In the genomic region with DNA sequence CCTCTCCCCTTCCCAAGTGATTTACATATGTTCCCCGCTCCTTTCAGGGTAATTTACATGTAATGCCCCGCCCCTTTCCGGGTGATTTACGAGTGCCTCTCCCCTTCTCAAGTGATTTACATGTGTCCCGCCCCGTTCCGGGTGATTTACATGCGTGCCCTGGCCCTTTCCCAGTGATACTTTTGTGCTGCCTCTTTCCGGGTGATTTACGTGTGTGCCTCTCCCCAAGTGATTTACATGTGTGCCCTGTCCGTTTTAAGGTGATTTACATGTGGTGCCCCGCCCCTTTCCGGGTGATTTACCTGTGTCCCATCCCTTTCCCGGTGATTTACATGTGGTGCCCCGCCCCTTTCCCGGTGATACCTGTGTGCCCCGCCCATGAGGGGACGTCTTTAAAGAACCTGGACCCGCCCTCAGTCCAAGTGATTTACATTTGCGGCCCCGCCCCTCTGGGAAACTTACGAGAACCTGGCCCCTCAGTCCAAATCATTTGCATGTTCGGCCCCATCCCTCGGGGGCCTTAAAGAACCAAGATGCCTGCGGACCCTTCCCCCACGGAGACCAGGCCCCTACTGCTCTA, we compare ENCODE assay signal across 8 cellular contexts. TPM values are rescaled to one million over a fixed set of nuclear protein-coding genes. Genes with fewer than 3 reads are reported as not detected.
DNase-seq lines count a peak whose midpoint lies in the region; ATAC-seq, FAIRE-seq and TF ChIP-seq lines count a peak whose summit lies in the region.

No MANE protein-coding gene starts in this region.

- peaks cover 10% of the 10 kb centered on the region for H3K79me2 ChIP-seq in HepG2 (ENCODE audit: insufficient read depth, low read length)

- CTCF ChIA-PET in HepG2 (lab: Yijun Ruan, JAX; ENCODE audit: low intra/inter-chr PET ratio, low total read pairs) = no interaction called here

- no peak for TF ChIP-seq POLR2A in HepG2 (IDR thresholded peaks at IDR 0.05; ENCODE audit: insufficient read depth in 1 of 2, low read depth in 2 of 2, low read length in 2 of 2)

- H3K27ac ChIP-seq in HepG2 (ENCODE audit: extremely low read length, insufficient read depth, low read length) = peak overlapping the region; percentile 96

- intact Hi-C loops in HepG2 (cut with micrococcal nuclease; ENCODE audit: unreplicated experiment) = no loop called here

- no peaks in the 10 kb centered on the region for H3K9me3 ChIP-seq in HepG2 (ENCODE audit: low read length)

- 2% methylated on average over 21 of the region's 26 CpGs for WGBS in HepG2 (ENCODE audit: low lambda C conversion rate)

- POLR2A ChIA-PET in HepG2 (lab: Yijun Ruan, JAX) = interaction anchor here (0.9 to 3.5 kb wide), 9 partner anchors 9 to 327 kb away, joined by 3 to 67 read pairs (median 10); a partner anchor contains a TSS

- peak overlapping the region; percentile 80 for H3K9ac ChIP-seq in HepG2 (ENCODE audit: insufficient read depth, low read depth, low read length)

- no peak overlapping the region for H2AFZ ChIP-seq in HepG2 (ENCODE audit: low read length)

- ATAC-seq in GM19043 (IDR thresholded peaks at IDR 0.05; ENCODE audit: low read depth, unreplicated experiment) = peak; percentile 32
- ATAC-seq in HG03280 (IDR thresholded peaks at IDR 0.05; ENCODE audit: unreplicated experiment) = peak; percentile 47
- peak; percentile 66 for ATAC-seq in HepG2

- no peak for TF ChIP-seq RAD21 in HepG2 (CRISPR knock-in tag; IDR thresholded peaks at IDR 0.05)

- no peaks in the 10 kb centered on the region for H3K27me3 ChIP-seq in HepG2 (ENCODE audit: control insufficient read depth in 1 of 2, insufficient read depth in 2 of 2, low read length in 2 of 2)

- peaks cover 21% of the 10 kb centered on the region for H3K4me1 ChIP-seq in HepG2 (ENCODE audit: insufficient read depth, low read length)

- no TSS peak for BruUV-seq in HepG2 (replicated peaks; lab: Mats Ljungman, UMichigan)

- FAIRE-seq in HepG2 (lab: Jason Lieb, UNC) = no peak

- TF ChIP-seq CTCF in HepG2 (CRISPR knock-in tag; IDR thresholded peaks at IDR 0.05) = no peak

- peak overlapping the region; percentile 72 to 80 (median 77) for H3K4me3 ChIP-seq in HepG2 (replicated peaks in 1 of 3; ENCODE audit: insufficient read depth in 1 of 3, low read depth in 2 of 3, low read length in 3 of 3)

- peaks cover 7 to 16% of the 10 kb centered on the region in 2 experiments; a peak in 3 of 5 replicates for H3K36me3 ChIP-seq in HepG2 (replicated peaks in 1 of 2; ENCODE audit: control insufficient read depth in 1 of 2, insufficient read depth in 2 of 2, low read length in 2 of 2)

- peak overlapping the region; percentile 94 for H3K4me2 ChIP-seq in HepG2 (ENCODE audit: low read depth, low read length)

- peak; percentile 39 for DNase-seq in AG20443 (ENCODE audit: low spot score)
- DNase-seq in NCI-H510A treated with DMSO at 0.1 percent for 48 hours (lab: John Stamatoyannopoulos, UW) = peak; percentile 47
- DNase-seq in activated CD4-positive, alpha-beta T cell treated with anti-CD3 and anti-CD28 coated beads, Interleukin-2, amount 50 U/mL, for 1 hour = peak; percentile 78
- peak; percentile 26 for DNase-seq in dedifferentiated amniotic fluid mesenchymal stem cell (ENCODE audit: extremely low spot score)
- peak; percentile 96 for DNase-seq in HepG2 (ENCODE audit: low spot score)
- peak; percentile 64 to 68 (median 67) for DNase-seq in stimulated activated CD4-positive, alpha-beta T cell treated with anti-CD3 and anti-CD28 coated beads, TNF-alpha, amount 100 ng/mL, for 4 hours (ENCODE audit: low read depth in 3 of 3)

- in situ Hi-C loops in HepG2 (cut with HindIII; ENCODE audit: extremely low pct_ligation_motif_present, low pct_unique_long_range_greater_than_20kb) = no loop called here

- H4K20me1 ChIP-seq in HepG2 (ENCODE audit: insufficient read depth, low read length) = peaks cover under 1% of the 10 kb centered on the region; the same call in 1 of the 2 replicates

- TF ChIP-seq EP300 in HepG2 (IDR thresholded peaks at IDR 0.05; ENCODE audit: low read depth in 2 of 2, low read length in 2 of 2) (no peak), HepG2 (CRISPR knock-in tag; IDR thresholded peaks at IDR 0.05; ENCODE audit: borderline replicate concordance) (no peak)

RNA-seq across cellular contexts. Expression of a gene that starts 0.6 kb away (rescaled TPM):
- total RNA-seq in HepG2 (2016; rRNA removed; fragmentation: Illumina TruSeq; extraction: Trizol) = 1.5 and 2.9 TPM in 2 replicates
- 0.88 and 1.1 TPM in 2 replicates for total RNA-seq in HepG2 (2016; cell fraction: cytosol; rRNA removed; fragmentation: Illumina TruSeq; extraction: Trizol; ENCODE audit: low read depth)
- 1.8 and 2.6 TPM in 2 replicates for total RNA-seq in HepG2 (2016; cell fraction: insoluble cytoplasmic fraction; rRNA removed; fragmentation: Illumina TruSeq; extraction: Trizol)
- 1.8 and 2.1 TPM in 2 replicates for total RNA-seq in HepG2 (2016; cell fraction: membrane; rRNA removed; fragmentation: Illumina TruSeq; extraction: Trizol)
- 1.9 and 2.7 TPM in 2 replicates for total RNA-seq in HepG2 (2016; cell fraction: nucleus; rRNA removed; fragmentation: Illumina TruSeq; extraction: Trizol)
- polyA plus RNA-seq in HepG2 (2011; rRNA removed) = 0.75 and 1.2 TPM in 2 replicates
- polyA plus RNA-seq in HepG2 (2011; cell fraction: cytosol; rRNA removed) = 0.86 and 1.8 TPM in 2 replicates
- polyA plus RNA-seq in HepG2 (2011; cell fraction: nucleus; rRNA removed) = 1.7 TPM in 2 replicates
- polyA plus RNA-seq in HepG2 (2012) = 1.5 and 1.8 TPM in 2 replicates
- 0.32 and 0.38 TPM in 2 replicates for polyA plus RNA-seq in HepG2 (2016; cell fraction: cytosol; fragmentation: Illumina TruSeq; extraction: Trizol; ENCODE audit: low read depth)
- polyA plus RNA-seq in HepG2 (2016; cell fraction: insoluble cytoplasmic fraction; fragmentation: Illumina TruSeq; extraction: Trizol; ENCODE audit: low read depth) = 1.4 and 1.5 TPM in 2 replicates
- polyA plus RNA-seq in HepG2 (2016; cell fraction: membrane; fragmentation: Illumina TruSeq; extraction: Trizol; ENCODE audit: low read depth) = 0.65 and 1.0 TPM in 2 replicates
- 0.95 and 1.2 TPM in 2 replicates for polyA plus RNA-seq in HepG2 (2016; cell fraction: nucleus; fragmentation: Illumina TruSeq; extraction: Trizol; ENCODE audit: insufficient read depth, low read depth)
- 5.7 and 6.2 TPM in 2 replicates for polyA minus RNA-seq in HepG2 (2011; rRNA and poly(A)+ RNA removed; ENCODE audit: low replicate concordance)
- polyA minus RNA-seq in HepG2 (2011; cell fraction: cytosol; rRNA and poly(A)+ RNA removed) = 3.4 and 3.7 TPM in 2 replicates
- 2.7 and 3.9 TPM in 2 replicates for polyA minus RNA-seq in HepG2 (2011; cell fraction: nucleus; rRNA and poly(A)+ RNA removed)

RNA-seq across cellular contexts. Expression of a gene that starts 9.0 kb away (rescaled TPM):
- total RNA-seq in HepG2 (2016; rRNA removed; fragmentation: Illumina TruSeq; extraction: Trizol) = 0.83 and 1.6 TPM in 2 replicates
- total RNA-seq in HepG2 (2016; cell fraction: cytosol; rRNA removed; fragmentation: Illumina TruSeq; extraction: Trizol; ENCODE audit: low read depth) = 1.4 and 3.2 TPM in 2 replicates
- total RNA-seq in HepG2 (2016; cell fraction: insoluble cytoplasmic fraction; rRNA removed; fragmentation: Illumina TruSeq; extraction: Trizol) = 1.00 and 1.6 TPM in 2 replicates
- total RNA-seq in HepG2 (2016; cell fraction: membrane; rRNA removed; fragmentation: Illumina TruSeq; extraction: Trizol) = 1.4 and 1.9 TPM in 2 replicates
- total RNA-seq in HepG2 (2016; cell fraction: nucleus; rRNA removed; fragmentation: Illumina TruSeq; extraction: Trizol) = not detected in 2 replicates
- 0.34 and 0.41 TPM in 2 replicates for polyA plus RNA-seq in HepG2 (2011; rRNA removed)
- 0.37 and 0.90 TPM in 2 replicates for polyA plus RNA-seq in HepG2 (2011; cell fraction: cytosol; rRNA removed)
- 0.35 and 0.56 TPM in 2 replicates for polyA plus RNA-seq in HepG2 (2011; cell fraction: nucleus; rRNA removed)
- 0.92 and 0.97 TPM in 2 replicates for polyA plus RNA-seq in HepG2 (2012)
- 2.2 and 4.1 TPM in 2 replicates for polyA plus RNA-seq in HepG2 (2016; cell fraction: cytosol; fragmentation: Illumina TruSeq; extraction: Trizol; ENCODE audit: low read depth)
- polyA plus RNA-seq in HepG2 (2016; cell fraction: insoluble cytoplasmic fraction; fragmentation: Illumina TruSeq; extraction: Trizol; ENCODE audit: low read depth) = 2.3 and 3.1 TPM in 2 replicates
- 4.7 and 5.9 TPM in 2 replicates for polyA plus RNA-seq in HepG2 (2016; cell fraction: membrane; fragmentation: Illumina TruSeq; extraction: Trizol; ENCODE audit: low read depth)
- 1.2 and 2.4 TPM in 2 replicates for polyA plus RNA-seq in HepG2 (2016; cell fraction: nucleus; fragmentation: Illumina TruSeq; extraction: Trizol; ENCODE audit: insufficient read depth, low read depth)
- 0.54 TPM in 1 of 2 replicates, not detected in the other for polyA minus RNA-seq in HepG2 (2011; rRNA and poly(A)+ RNA removed; ENCODE audit: low replicate concordance)
- polyA minus RNA-seq in HepG2 (2011; cell fraction: cytosol; rRNA and poly(A)+ RNA removed) = 0.79 TPM in 1 of 2 replicates, not detected in the other
- polyA minus RNA-seq in HepG2 (2011; cell fraction: nucleus; rRNA and poly(A)+ RNA removed) = not detected in 2 replicates

RNA-seq across cellular contexts. Expression of a gene that starts 15.1 kb away (rescaled TPM):
- total RNA-seq in HepG2 (2016; rRNA removed; fragmentation: Illumina TruSeq; extraction: Trizol) = 5.8 and 14.3 TPM in 2 replicates
- total RNA-seq in HepG2 (2016; cell fraction: cytosol; rRNA removed; fragmentation: Illumina TruSeq; extraction: Trizol; ENCODE audit: low read depth) = 1.1 and 2.1 TPM in 2 replicates
- total RNA-seq in HepG2 (2016; cell fraction: insoluble cytoplasmic fraction; rRNA removed; fragmentation: Illumina TruSeq; extraction: Trizol) = 4.7 and 13.0 TPM in 2 replicates
- 4.0 TPM in 2 replicates for total RNA-seq in HepG2 (2016; cell fraction: membrane; rRNA removed; fragmentation: Illumina TruSeq; extraction: Trizol)
- total RNA-seq in HepG2 (2016; cell fraction: nucleus; rRNA removed; fragmentation: Illumina TruSeq; extraction: Trizol) = 28.1 and 29.6 TPM in 2 replicates
- polyA plus RNA-seq in HepG2 (2011; rRNA removed) = 38.3 and 41.9 TPM in 2 replicates
- polyA plus RNA-seq in HepG2 (2011; cell fraction: cytosol; rRNA removed) = 3.2 and 6.8 TPM in 2 replicates
- polyA plus RNA-seq in HepG2 (2011; cell fraction: nucleus; rRNA removed) = 519 and 637 TPM in 2 replicates
- 46.6 and 63.0 TPM in 2 replicates for polyA plus RNA-seq in HepG2 (2012)
- polyA plus RNA-seq in HepG2 (2016; cell fraction: cytosol; fragmentation: Illumina TruSeq; extraction: Trizol; ENCODE audit: low read depth) = 0.46 and 0.71 TPM in 2 replicates
- 5.1 and 9.7 TPM in 2 replicates for polyA plus RNA-seq in HepG2 (2016; cell fraction: insoluble cytoplasmic fraction; fragmentation: Illumina TruSeq; extraction: Trizol; ENCODE audit: low read depth)
- 1.5 and 2.8 TPM in 2 replicates for polyA plus RNA-seq in HepG2 (2016; cell fraction: membrane; fragmentation: Illumina TruSeq; extraction: Trizol; ENCODE audit: low read depth)
- polyA plus RNA-seq in HepG2 (2016; cell fraction: nucleus; fragmentation: Illumina TruSeq; extraction: Trizol; ENCODE audit: insufficient read depth, low read depth) = 151 and 199 TPM in 2 replicates
- 27.1 and 40.7 TPM in 2 replicates for polyA minus RNA-seq in HepG2 (2011; rRNA and poly(A)+ RNA removed; ENCODE audit: low replicate concordance)
- polyA minus RNA-seq in HepG2 (2011; cell fraction: cytosol; rRNA and poly(A)+ RNA removed) = 10.7 and 13.3 TPM in 2 replicates
- 60.4 and 69.7 TPM in 2 replicates for polyA minus RNA-seq in HepG2 (2011; cell fraction: nucleus; rRNA and poly(A)+ RNA removed)

RNA-seq across cellular contexts. Expression of a gene that starts 38.5 kb away (rescaled TPM):
- total RNA-seq in HepG2 (2016; rRNA removed; fragmentation: Illumina TruSeq; extraction: Trizol) = 0.76 and 1.3 TPM in 2 replicates
- total RNA-seq in HepG2 (2016; cell fraction: cytosol; rRNA removed; fragmentation: Illumina TruSeq; extraction: Trizol; ENCODE audit: low read depth) = 0.81 and 1.1 TPM in 2 replicates
- 0.92 and 0.93 TPM in 2 replicates for total RNA-seq in HepG2 (2016; cell fraction: insoluble cytoplasmic fraction; rRNA removed; fragmentation: Illumina TruSeq; extraction: Trizol)
- total RNA-seq in HepG2 (2016; cell fraction: membrane; rRNA removed; fragmentation: Illumina TruSeq; extraction: Trizol) = 0.34 and 0.46 TPM in 2 replicates
- not detected in 2 replicates for total RNA-seq in HepG2 (2016; cell fraction: nucleus; rRNA removed; fragmentation: Illumina TruSeq; extraction: Trizol)
- 1.9 and 3.6 TPM in 2 replicates for polyA plus RNA-seq in HepG2 (2011; rRNA removed)
- 1.6 and 2.5 TPM in 2 replicates for polyA plus RNA-seq in HepG2 (2011; cell fraction: cytosol; rRNA removed)
- 1.1 TPM in 1 of 2 replicates, not detected in the other for polyA plus RNA-seq in HepG2 (2011; cell fraction: nucleus; rRNA removed)
- polyA plus RNA-seq in HepG2 (2012) = 0.46 and 0.76 TPM in 2 replicates
- polyA plus RNA-seq in HepG2 (2016; cell fraction: cytosol; fragmentation: Illumina TruSeq; extraction: Trizol; ENCODE audit: low read depth) = 1.2 and 1.3 TPM in 2 replicates
- 0.67 TPM in 1 of 2 replicates, not detected in the other for polyA plus RNA-seq in HepG2 (2016; cell fraction: insoluble cytoplasmic fraction; fragmentation: Illumina TruSeq; extraction: Trizol; ENCODE audit: low read depth)
- 0.65 TPM in 1 of 2 replicates, not detected in the other for polyA plus RNA-seq in HepG2 (2016; cell fraction: membrane; fragmentation: Illumina TruSeq; extraction: Trizol; ENCODE audit: low read depth)
- polyA plus RNA-seq in HepG2 (2016; cell fraction: nucleus; fragmentation: Illumina TruSeq; extraction: Trizol; ENCODE audit: insufficient read depth, low read depth) = 1.3 and 2.0 TPM in 2 replicates
- not detected in 2 replicates for polyA minus RNA-seq in HepG2 (2011; rRNA and poly(A)+ RNA removed; ENCODE audit: low replicate concordance)
- polyA minus RNA-seq in HepG2 (2011; cell fraction: cytosol; rRNA and poly(A)+ RNA removed) = not detected in 2 replicates
- polyA minus RNA-seq in HepG2 (2011; cell fraction: nucleus; rRNA and poly(A)+ RNA removed) = not detected in 2 replicates

RNA-seq across cellular contexts. Expression of a gene that starts 48.9 kb away (rescaled TPM):
- 10.6 and 19.9 TPM in 2 replicates for total RNA-seq in HepG2 (2016; rRNA removed; fragmentation: Illumina TruSeq; extraction: Trizol)
- total RNA-seq in HepG2 (2016; cell fraction: cytosol; rRNA removed; fragmentation: Illumina TruSeq; extraction: Trizol; ENCODE audit: low read depth) = 24.8 and 26.4 TPM in 2 replicates
- 9.4 and 21.3 TPM in 2 replicates for total RNA-seq in HepG2 (2016; cell fraction: insoluble cytoplasmic fraction; rRNA removed; fragmentation: Illumina TruSeq; extraction: Trizol)
- total RNA-seq in HepG2 (2016; cell fraction: membrane; rRNA removed; fragmentation: Illumina TruSeq; extraction: Trizol) = 27.7 and 30.4 TPM in 2 replicates
- total RNA-seq in HepG2 (2016; cell fraction: nucleus; rRNA removed; fragmentation: Illumina TruSeq; extraction: Trizol) = 16.5 and 20.3 TPM in 2 replicates
- 6.9 and 8.9 TPM in 2 replicates for polyA plus RNA-seq in HepG2 (2011; rRNA removed)
- 7.0 and 10.7 TPM in 2 replicates for polyA plus RNA-seq in HepG2 (2011; cell fraction: cytosol; rRNA removed)
- polyA plus RNA-seq in HepG2 (2011; cell fraction: nucleus; rRNA removed) = 13.2 and 17.7 TPM in 2 replicates
- 4.1 and 6.2 TPM in 2 replicates for polyA plus RNA-seq in HepG2 (2012)
- 27.2 and 29.7 TPM in 2 replicates for polyA plus RNA-seq in HepG2 (2016; cell fraction: cytosol; fragmentation: Illumina TruSeq; extraction: Trizol; ENCODE audit: low read depth)
- polyA plus RNA-seq in HepG2 (2016; cell fraction: insoluble cytoplasmic fraction; fragmentation: Illumina TruSeq; extraction: Trizol; ENCODE audit: low read depth) = 11.5 and 12.2 TPM in 2 replicates
- polyA plus RNA-seq in HepG2 (2016; cell fraction: membrane; fragmentation: Illumina TruSeq; extraction: Trizol; ENCODE audit: low read depth) = 29.0 and 29.3 TPM in 2 replicates
- polyA plus RNA-seq in HepG2 (2016; cell fraction: nucleus; fragmentation: Illumina TruSeq; extraction: Trizol; ENCODE audit: insufficient read depth, low read depth) = 34.6 and 38.5 TPM in 2 replicates
- 15.4 TPM in 1 of 2 replicates, not detected in the other for polyA minus RNA-seq in HepG2 (2011; rRNA and poly(A)+ RNA removed; ENCODE audit: low replicate concordance)
- polyA minus RNA-seq in HepG2 (2011; cell fraction: cytosol; rRNA and poly(A)+ RNA removed) = 6.2 and 9.2 TPM in 2 replicates
- 2.6 and 3.9 TPM in 2 replicates for polyA minus RNA-seq in HepG2 (2011; cell fraction: nucleus; rRNA and poly(A)+ RNA removed)

Comparison
In these comparisons a context has a peak if more than half of its experiments do, and no peak if none do; other contexts are left out.
1. Peak in every context shown above with its lines: DNase-seq, ATAC-seq, H3K4me3 ChIP-seq and H3K27ac ChIP-seq.
2. DNase-seq: peak in every context shown above with its lines; median percentile 96 in HepG2; 78 in activated CD4-positive, alpha-beta T cell treated with anti-CD3 and anti-CD28 coated beads, Interleukin-2, amount 50 U/mL, for 1 hour; 67 in stimulated activated CD4-positive, alpha-beta T cell treated with anti-CD3 and anti-CD28 coated beads, TNF-alpha, amount 100 ng/mL, for 4 hours; 47 in NCI-H510A treated with DMSO at 0.1 percent for 48 hours; 39 in AG20443; 26 in dedifferentiated amniotic fluid mesenchymal stem cell.